Comparison of ENCODE assay signal across 14 cellular contexts in the genomic region with DNA sequence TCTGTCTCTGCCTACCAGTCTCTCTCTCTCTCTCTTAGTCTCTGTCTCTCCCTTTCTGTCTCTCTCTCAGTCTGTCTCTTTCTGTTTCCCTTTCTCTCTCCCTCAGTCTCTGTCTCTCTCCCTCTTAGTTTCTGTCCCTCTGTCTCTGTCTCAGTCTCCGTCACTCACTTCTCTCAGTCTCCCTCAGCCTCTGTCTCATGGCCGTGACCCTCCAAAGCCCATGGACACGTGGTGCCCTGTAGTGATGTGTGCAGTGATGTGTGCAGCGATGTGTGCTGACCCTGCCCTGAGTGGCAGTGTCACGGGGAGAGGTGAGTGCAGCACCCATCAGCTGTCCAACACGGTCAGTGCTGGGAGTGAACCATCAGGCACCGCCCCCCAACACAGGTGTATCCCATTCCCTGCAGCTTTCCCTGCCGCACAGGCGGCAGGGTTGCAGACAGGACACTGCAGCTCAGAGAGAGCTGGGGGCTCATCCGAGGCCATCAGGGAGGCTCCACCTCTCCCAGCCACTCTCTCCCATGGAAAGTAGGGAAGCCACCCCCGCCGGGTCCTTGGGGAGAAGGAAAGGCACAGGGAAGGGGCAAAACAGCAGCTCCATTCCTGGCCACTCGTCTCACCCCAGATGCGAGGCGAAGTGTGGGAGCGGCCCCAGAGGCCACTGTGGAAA. TPM values are rescaled to one million over a fixed set of nuclear protein-coding genes. Genes with fewer than 3 reads are reported as not detected.
DNase-seq lines count a peak whose midpoint lies in the region; ATAC-seq and TF ChIP-seq lines count a peak whose summit lies in the region.
"Had no signal": no experiment of that assay in that cellular context is flagged by ENCODE, and none has a peak within 500 bp of the region (broad histone marks: within the 10 kb centered on the region; RNA-seq: fewer than 3 reads in every experiment).

No MANE protein-coding gene starts in this region.

- no peak overlapping the region for H3K4me2 ChIP-seq in parathyroid adenoma (ENCODE audit: low read length)

- H3K4me1 ChIP-seq in RWPE2 (ENCODE audit: insufficient read depth, poor library complexity, severe bottlenecking) = no peaks in the 10 kb centered on the region
- H3K4me1 ChIP-seq in parathyroid adenoma = peaks cover 16% of the 10 kb centered on the region
- peaks cover 0 to 28% (median 24%) of the 10 kb centered on the region in 6 donors for H3K4me1 ChIP-seq in spleen
- H3K4me1 ChIP-seq: Caco-2 had no signal

- H3K36me3 ChIP-seq in H7 (replicated peaks; ENCODE audit: control insufficient read depth, insufficient read depth, low read length) = no peaks in the 10 kb centered on the region
- H3K36me3 ChIP-seq in RWPE2 (ENCODE audit: low read depth) = no peaks in the 10 kb centered on the region
- H3K36me3 ChIP-seq in parathyroid adenoma (ENCODE audit: control insufficient read depth, insufficient read depth, low read length) = no peaks in the 10 kb centered on the region
- no peaks in the 10 kb centered on the region for H3K36me3 ChIP-seq in spleen

- 52 to 75% (median 65%) methylated on average over 15 to 16 of the region's 16 CpGs for WGBS in spleen, 5 donors

- H3K9me3 ChIP-seq in RWPE2 (ENCODE audit: severe bottlenecking) (no peaks in the 10 kb centered on the region), parathyroid adenoma (ENCODE audit: control insufficient read depth, low read length) (no peaks in the 10 kb centered on the region), spleen (no peaks in the 10 kb centered on the region)
- H3K9me3 ChIP-seq: Caco-2 had no signal

- H3K4me3 ChIP-seq in H7 (ENCODE audit: insufficient read depth, low read depth, low read length) (no peak overlapping the region), RWPE2 (ENCODE audit: severe bottlenecking) (no peak overlapping the region), parathyroid adenoma (ENCODE audit: low read depth, low read length) (no peak overlapping the region), spleen (peak overlapping the region in 1 of 8 donors; percentile 57)

- DNase-seq in H7 (peak; percentile 62), RWPE2 (ENCODE audit: low spot score) (peak; percentile 61), immature natural killer cell (no peak), spleen (no peak)
- DNase-seq: activated CD4-positive, alpha-beta T cell treated with anti-CD3 and anti-CD28 coated beads for 48 hours; Caco-2; natural killer cell; NCI-H2107; stimulated activated CD4-positive, alpha-beta T cell treated with anti-CD3 and anti-CD28 coated beads, Interleukin-4, amount 100 ng/mL, for 1 hour had no signal

- intact Hi-C loops in spleen (cut with DNase I; ENCODE audit: low total_unique reads) = no loop called here

- H3K27ac Mint-ChIP-seq in immature natural killer cell = peak overlapping the region in 1 of 6 donors; percentile 7
- H3K27ac Mint-ChIP-seq: natural killer cell had no signal

- no peaks in the 10 kb centered on the region for H3K79me2 ChIP-seq in parathyroid adenoma

- peak overlapping the region; percentile 83 for H2AFZ ChIP-seq in parathyroid adenoma

- no peak for TF ChIP-seq POLR2A in spleen (IDR thresholded peaks at IDR 0.05)

- TF ChIP-seq CTCF in RWPE2 (IDR thresholded peaks at IDR 0.05; ENCODE audit: poor library complexity, severe bottlenecking) (no peak), parathyroid adenoma (IDR thresholded peaks at IDR 0.05) (no peak), spleen (IDR thresholded peaks at IDR 0.05 in 8 of 11, conservative IDR thresholded peaks at IDR 0.05 in 3 of 11) (no peak)

- H3K9me3 Mint-ChIP-seq in immature natural killer cell = no peaks in the 10 kb centered on the region
- H3K9me3 Mint-ChIP-seq: natural killer cell had no signal

- no peak overlapping the region for H3K4me3 Mint-ChIP-seq in immature natural killer cell
- H3K4me3 Mint-ChIP-seq: natural killer cell had no signal

- H3K27me3 ChIP-seq in H7 (ENCODE audit: control insufficient read depth, insufficient read depth, low read length) (no peaks in the 10 kb centered on the region), RWPE2 (ENCODE audit: insufficient read depth, poor library complexity, severe bottlenecking) (peaks cover 7% of the 10 kb centered on the region), parathyroid adenoma (ENCODE audit: control insufficient read depth, insufficient read depth, low read length) (no peaks in the 10 kb centered on the region), spleen (replicated peaks in 1 of 7) (peaks cover 0 to 56% (median 14%) of the 10 kb centered on the region in 7 donors)

- H3K9ac ChIP-seq in parathyroid adenoma = no peak overlapping the region

- no peaks in the 10 kb centered on the region for H3K36me3 Mint-ChIP-seq in immature natural killer cell
- H3K36me3 Mint-ChIP-seq: natural killer cell had no signal

- H3K4me1 Mint-ChIP-seq in immature natural killer cell = peaks cover 6 to 7% of the 10 kb centered on the region in 2 donors

- ATAC-seq in GM18498 (IDR thresholded peaks at IDR 0.05; ENCODE audit: unreplicated experiment) (peak; percentile 49), RWPE2 (ENCODE audit: low read depth) (no peak), GM18861 (IDR thresholded peaks at IDR 0.05; ENCODE audit: unreplicated experiment) (no peak), esophagus mucosa (no peak)
- ATAC-seq: natural killer cell had no signal

- peaks cover 3 to 11% (median 5%) of the 10 kb centered on the region in 3 donors for H3K27me3 Mint-ChIP-seq in immature natural killer cell (ENCODE audit: low read depth in 3 of 3)

- H3K27ac ChIP-seq in RWPE2 (ENCODE audit: poor library complexity, severe bottlenecking) = no peak overlapping the region
- H3K27ac ChIP-seq in parathyroid adenoma = no peak overlapping the region
- H3K27ac ChIP-seq in spleen = no peak overlapping the region

RNA-seq across cellular contexts. Expression of a gene that starts 0.8 kb away (rescaled TPM):
- 0.44 TPM in 1 of 2 replicates, not detected in the other for total RNA-seq in H7 (2014; rRNA removed; shearing (Covaris generic))
- total RNA-seq in esophagus mucosa (not detected), spleen (not detected)
- polyA plus RNA-seq in immature natural killer cell (not detected), spleen (under 1 TPM in 1 of 3 donors, not detected in 2; 0.10 TPM)
- total RNA-seq: Caco-2, endothelial cell of umbilical vein, natural killer cell had no signal
- polyA plus RNA-seq: endothelial cell of umbilical vein had no signal

RNA-seq across cellular contexts. Expression of a gene that starts 27.5 kb away (rescaled TPM):
- total RNA-seq in H7 (2014; rRNA removed; shearing (Covaris generic)) = 3.3 and 4.4 TPM in 2 replicates
- total RNA-seq in esophagus mucosa (1.6 TPM), spleen (1 to 10 TPM; 2.8 to 8.9 (median 5.7) TPM)
- polyA plus RNA-seq in immature natural killer cell (1 to 10 TPM; 2.4 to 3.8 (median 3.6) TPM), spleen (1 to 10 TPM; 1.2 to 2.6 (median 1.8) TPM)

RNA-seq across cellular contexts. Expression of a gene that starts 27.6 kb away (rescaled TPM):
- 93.4 and 112 TPM in 2 replicates for total RNA-seq in H7 (2014; rRNA removed; shearing (Covaris generic))
- 53.6 TPM for total RNA-seq in esophagus mucosa
- 100 to 1,000 TPM; 140 to 224 (median 208) TPM for polyA plus RNA-seq in immature natural killer cell
- 100 to 1,000 TPM in 6 of 7 donors, 10 to 100 TPM in 1; 91.9 to 135 (median 122) TPM for total RNA-seq in spleen
- 10 to 100 TPM; 58.6 to 86.0 (median 62.3) TPM for polyA plus RNA-seq in spleen

Comparison
In these comparisons a context has a peak if more than half of its experiments do, and no peak if none do; other contexts are left out.
1. DNase-seq: peak in H7 (single experiment) and RWPE2 (single experiment); none in immature natural killer cell (0 of 3) and spleen (single experiment).